In the genomic region with DNA sequence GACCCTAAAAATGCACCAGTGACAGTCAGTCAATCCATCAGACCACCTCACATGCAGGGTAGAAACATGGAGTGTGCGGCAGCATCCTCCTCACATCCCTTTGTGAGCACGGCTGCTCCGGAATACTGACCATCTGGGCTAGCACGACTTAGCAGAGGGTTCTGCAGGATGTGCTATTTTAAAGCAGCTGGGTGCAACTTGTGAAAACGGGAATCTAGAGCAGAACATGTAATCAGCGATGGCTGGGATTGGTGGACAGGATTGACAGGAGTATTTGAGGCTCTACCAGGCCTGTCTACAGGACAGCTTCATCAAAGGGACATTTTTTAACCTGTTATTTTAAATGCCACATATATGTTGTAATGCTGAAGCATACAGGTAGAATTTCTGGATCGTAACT, we compare ENCODE assay signal across 13 cellular contexts.
"Had no signal": no experiment of that assay in that cellular context is flagged by ENCODE, and none has a peak within 500 bp of the region (broad histone marks: within the 10 kb centered on the region; RNA-seq: fewer than 3 reads in every experiment).

No MANE protein-coding gene starts in this region.

- H3K4me3 ChIP-seq: body of pancreas, pancreas, stomach, thyroid gland had no signal

- DNase-seq: activated CD4-positive, CD25-positive, alpha-beta regulatory T cell treated with anti-CD3 and anti-CD28 coated beads, Interleukin-2, amount 50 U/mL, for 72 hours; activated CD8-positive, alpha-beta memory T cell treated with anti-CD3 and anti-CD28 coated beads, Interleukin-2, amount 50 U/mL, for 48 hours; activated CD8-positive, alpha-beta T cell treated with anti-CD3 and anti-CD28 coated beads for 36 hours; endodermal cell; erythroblast; retina; small intestine; stomach; thyroid gland had no signal

- H3K4me1 ChIP-seq: thyroid gland had no signal

- H3K36me3 ChIP-seq: pancreas, thyroid gland had no signal

- H3K36me3 Mint-ChIP-seq: memory B cell had no signal

- H3K27ac Mint-ChIP-seq: activated CD8-positive, alpha-beta T cell treated with anti-CD3 and anti-CD28 coated beads for 36 hours; endodermal cell; memory B cell had no signal

- H3K9me3 ChIP-seq: body of pancreas, pancreas, stomach, thyroid gland had no signal

- H3K9me3 Mint-ChIP-seq: activated CD8-positive, alpha-beta T cell treated with anti-CD3 and anti-CD28 coated beads for 36 hours; endodermal cell; memory B cell; neural crest cell had no signal

- H3K4me3 Mint-ChIP-seq: activated CD8-positive, alpha-beta T cell treated with anti-CD3 and anti-CD28 coated beads for 36 hours; endodermal cell; memory B cell; neural crest cell had no signal

- H3K27me3 Mint-ChIP-seq: activated CD8-positive, alpha-beta T cell treated with anti-CD3 and anti-CD28 coated beads for 36 hours; memory B cell had no signal

- ATAC-seq: activated CD8-positive, alpha-beta T cell treated with anti-CD3 and anti-CD28 coated beads for 36 hours had no signal

- H3K27ac ChIP-seq: stomach, thyroid gland had no signal

- H3K4me1 Mint-ChIP-seq: neural crest cell had no signal

- H3K27me3 ChIP-seq: body of pancreas, pancreas, stomach, thyroid gland had no signal
